Comparison of ENCODE assay signal across 1 cellular context in genomic region chr7:100100420-100101015, GRCh38.
TF ChIP-seq lines count a peak whose summit lies in the region.

No MANE protein-coding gene starts in this region.

TF ChIP-seq in WTC11, 78 proteins besides CTCF, POLR2A, EP300 and RAD21 (continued from another document and continues in another):
- TF ChIP-seq, protein P1, sequence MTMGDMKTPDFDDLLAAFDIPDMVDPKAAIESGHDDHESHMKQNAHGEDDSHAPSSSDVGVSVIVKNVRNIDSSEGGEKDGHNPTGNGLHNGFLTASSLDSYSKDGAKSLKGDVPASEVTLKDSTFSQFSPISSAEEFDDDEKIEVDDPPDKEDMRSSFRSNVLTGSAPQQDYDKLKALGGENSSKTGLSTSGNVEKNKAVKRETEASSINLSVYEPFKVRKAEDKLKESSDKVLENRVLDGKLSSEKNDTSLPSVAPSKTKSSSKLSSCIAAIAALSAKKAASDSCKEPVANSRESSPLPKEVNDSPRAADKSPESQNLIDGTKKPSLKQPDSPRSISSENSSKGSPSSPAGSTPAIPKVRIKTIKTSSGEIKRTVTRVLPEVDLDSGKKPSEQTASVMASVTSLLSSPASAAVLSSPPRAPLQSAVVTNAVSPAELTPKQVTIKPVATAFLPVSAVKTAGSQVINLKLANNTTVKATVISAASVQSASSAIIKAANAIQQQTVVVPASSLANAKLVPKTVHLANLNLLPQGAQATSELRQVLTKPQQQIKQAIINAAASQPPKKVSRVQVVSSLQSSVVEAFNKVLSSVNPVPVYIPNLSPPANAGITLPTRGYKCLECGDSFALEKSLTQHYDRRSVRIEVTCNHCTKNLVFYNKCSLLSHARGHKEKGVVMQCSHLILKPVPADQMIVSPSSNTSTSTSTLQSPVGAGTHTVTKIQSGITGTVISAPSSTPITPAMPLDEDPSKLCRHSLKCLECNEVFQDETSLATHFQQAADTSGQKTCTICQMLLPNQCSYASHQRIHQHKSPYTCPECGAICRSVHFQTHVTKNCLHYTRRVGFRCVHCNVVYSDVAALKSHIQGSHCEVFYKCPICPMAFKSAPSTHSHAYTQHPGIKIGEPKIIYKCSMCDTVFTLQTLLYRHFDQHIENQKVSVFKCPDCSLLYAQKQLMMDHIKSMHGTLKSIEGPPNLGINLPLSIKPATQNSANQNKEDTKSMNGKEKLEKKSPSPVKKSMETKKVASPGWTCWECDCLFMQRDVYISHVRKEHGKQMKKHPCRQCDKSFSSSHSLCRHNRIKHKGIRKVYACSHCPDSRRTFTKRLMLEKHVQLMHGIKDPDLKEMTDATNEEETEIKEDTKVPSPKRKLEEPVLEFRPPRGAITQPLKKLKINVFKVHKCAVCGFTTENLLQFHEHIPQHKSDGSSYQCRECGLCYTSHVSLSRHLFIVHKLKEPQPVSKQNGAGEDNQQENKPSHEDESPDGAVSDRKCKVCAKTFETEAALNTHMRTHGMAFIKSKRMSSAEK (CRISPR knock-in tag; IDR thresholded peaks at IDR 0.05; ENCODE audit: borderline replicate concordance): no peak; the same call in 1 of the 2 replicates
- TF ChIP-seq ELF4 (CRISPR knock-in tag; IDR thresholded peaks at IDR 0.05; ENCODE audit: low read depth) (no peak), ATF2 (CRISPR knock-in tag; IDR thresholded peaks at IDR 0.05; ENCODE audit: borderline replicate concordance, low read depth) (0 out of 2 replicates have a peak, but pooled peaks have one; percentile 7), HMGA2 (CRISPR knock-in tag; IDR thresholded peaks at IDR 0.05) (no peak), ATF3 (CRISPR knock-in tag; conservative IDR thresholded peaks at IDR 0.05) (no peak), SMAD3 (CRISPR knock-in tag; IDR thresholded peaks at IDR 0.05; ENCODE audit: borderline replicate concordance) (0 out of 2 replicates have a peak, but pooled peaks have one; percentile 63), FOXK1 (CRISPR knock-in tag; IDR thresholded peaks at IDR 0.05) (peak; percentile 99), ZNF671 (CRISPR knock-in tag; IDR thresholded peaks at IDR 0.05) (no peak), RORB (CRISPR knock-in tag; IDR thresholded peaks at IDR 0.05) (peak; percentile 76; the same call in 1 of the 2 replicates), OVOL2 (CRISPR knock-in tag; IDR thresholded peaks at IDR 0.05; ENCODE audit: borderline replicate concordance) (peak; percentile 53; the same call in 1 of the 2 replicates), NFE2L1 (CRISPR knock-in tag; IDR thresholded peaks at IDR 0.05) (no peak), ZNF263 (CRISPR knock-in tag; IDR thresholded peaks at IDR 0.05; ENCODE audit: low read depth) (no peak), E2F4 (CRISPR knock-in tag; IDR thresholded peaks at IDR 0.05; ENCODE audit: borderline replicate concordance, low read depth) (no peak), ZNF317 (CRISPR knock-in tag; IDR thresholded peaks at IDR 0.05; ENCODE audit: borderline replicate concordance, low read depth) (no peak), FOXP1 (CRISPR knock-in tag; IDR thresholded peaks at IDR 0.05; ENCODE audit: borderline replicate concordance) (peak; percentile 60; the same call in 1 of the 2 replicates), CDX4 (CRISPR knock-in tag; IDR thresholded peaks at IDR 0.05; ENCODE audit: borderline replicate concordance) (no peak), HMGXB4 (CRISPR knock-in tag; IDR thresholded peaks at IDR 0.05) (peak; percentile 45), USF1 (CRISPR knock-in tag; IDR thresholded peaks at IDR 0.05) (0 out of 2 replicates have a peak, but pooled peaks have one; percentile 33), NFYB (CRISPR knock-in tag; conservative IDR thresholded peaks at IDR 0.05; ENCODE audit: low read depth) (peak; percentile 67), MYBL2 (CRISPR knock-in tag; IDR thresholded peaks at IDR 0.05) (0 out of 2 replicates have a peak, but pooled peaks have one; percentile 68), NR3C1 (CRISPR knock-in tag; conservative IDR thresholded peaks at IDR 0.05; ENCODE audit: low read depth) (no peak), GRHL2 (CRISPR knock-in tag; IDR thresholded peaks at IDR 0.05; ENCODE audit: insufficient replicate concordance, severe bottlenecking) (no peak), PRRX2 (CRISPR knock-in tag; IDR thresholded peaks at IDR 0.05) (0 out of 2 replicates have a peak, but pooled peaks have one; percentile 68), ETV6 (CRISPR knock-in tag; IDR thresholded peaks at IDR 0.05) (peak; percentile 11; the same call in 1 of the 2 replicates)
- TF ChIP-seq, protein P2, sequence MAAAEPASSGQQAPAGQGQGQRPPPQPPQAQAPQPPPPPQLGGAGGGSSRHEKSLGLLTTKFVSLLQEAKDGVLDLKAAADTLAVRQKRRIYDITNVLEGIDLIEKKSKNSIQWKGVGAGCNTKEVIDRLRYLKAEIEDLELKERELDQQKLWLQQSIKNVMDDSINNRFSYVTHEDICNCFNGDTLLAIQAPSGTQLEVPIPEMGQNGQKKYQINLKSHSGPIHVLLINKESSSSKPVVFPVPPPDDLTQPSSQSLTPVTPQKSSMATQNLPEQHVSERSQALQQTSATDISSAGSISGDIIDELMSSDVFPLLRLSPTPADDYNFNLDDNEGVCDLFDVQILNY (CRISPR knock-in tag; IDR thresholded peaks at IDR 0.05): peak; percentile 63
- TF ChIP-seq, protein P3, sequence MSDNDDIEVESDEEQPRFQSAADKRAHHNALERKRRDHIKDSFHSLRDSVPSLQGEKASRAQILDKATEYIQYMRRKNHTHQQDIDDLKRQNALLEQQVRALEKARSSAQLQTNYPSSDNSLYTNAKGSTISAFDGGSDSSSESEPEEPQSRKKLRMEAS (CRISPR knock-in tag; IDR thresholded peaks at IDR 0.05): peak; percentile 95
- TF ChIP-seq, protein P4, sequence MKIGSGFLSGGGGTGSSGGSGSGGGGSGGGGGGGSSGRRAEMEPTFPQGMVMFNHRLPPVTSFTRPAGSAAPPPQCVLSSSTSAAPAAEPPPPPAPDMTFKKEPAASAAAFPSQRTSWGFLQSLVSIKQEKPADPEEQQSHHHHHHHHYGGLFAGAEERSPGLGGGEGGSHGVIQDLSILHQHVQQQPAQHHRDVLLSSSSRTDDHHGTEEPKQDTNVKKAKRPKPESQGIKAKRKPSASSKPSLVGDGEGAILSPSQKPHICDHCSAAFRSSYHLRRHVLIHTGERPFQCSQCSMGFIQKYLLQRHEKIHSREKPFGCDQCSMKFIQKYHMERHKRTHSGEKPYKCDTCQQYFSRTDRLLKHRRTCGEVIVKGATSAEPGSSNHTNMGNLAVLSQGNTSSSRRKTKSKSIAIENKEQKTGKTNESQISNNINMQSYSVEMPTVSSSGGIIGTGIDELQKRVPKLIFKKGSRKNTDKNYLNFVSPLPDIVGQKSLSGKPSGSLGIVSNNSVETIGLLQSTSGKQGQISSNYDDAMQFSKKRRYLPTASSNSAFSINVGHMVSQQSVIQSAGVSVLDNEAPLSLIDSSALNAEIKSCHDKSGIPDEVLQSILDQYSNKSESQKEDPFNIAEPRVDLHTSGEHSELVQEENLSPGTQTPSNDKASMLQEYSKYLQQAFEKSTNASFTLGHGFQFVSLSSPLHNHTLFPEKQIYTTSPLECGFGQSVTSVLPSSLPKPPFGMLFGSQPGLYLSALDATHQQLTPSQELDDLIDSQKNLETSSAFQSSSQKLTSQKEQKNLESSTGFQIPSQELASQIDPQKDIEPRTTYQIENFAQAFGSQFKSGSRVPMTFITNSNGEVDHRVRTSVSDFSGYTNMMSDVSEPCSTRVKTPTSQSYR (CRISPR knock-in tag; IDR thresholded peaks at IDR 0.05): 0 out of 2 replicates have a peak, but pooled peaks have one; percentile 29
- TF ChIP-seq, protein P5, sequence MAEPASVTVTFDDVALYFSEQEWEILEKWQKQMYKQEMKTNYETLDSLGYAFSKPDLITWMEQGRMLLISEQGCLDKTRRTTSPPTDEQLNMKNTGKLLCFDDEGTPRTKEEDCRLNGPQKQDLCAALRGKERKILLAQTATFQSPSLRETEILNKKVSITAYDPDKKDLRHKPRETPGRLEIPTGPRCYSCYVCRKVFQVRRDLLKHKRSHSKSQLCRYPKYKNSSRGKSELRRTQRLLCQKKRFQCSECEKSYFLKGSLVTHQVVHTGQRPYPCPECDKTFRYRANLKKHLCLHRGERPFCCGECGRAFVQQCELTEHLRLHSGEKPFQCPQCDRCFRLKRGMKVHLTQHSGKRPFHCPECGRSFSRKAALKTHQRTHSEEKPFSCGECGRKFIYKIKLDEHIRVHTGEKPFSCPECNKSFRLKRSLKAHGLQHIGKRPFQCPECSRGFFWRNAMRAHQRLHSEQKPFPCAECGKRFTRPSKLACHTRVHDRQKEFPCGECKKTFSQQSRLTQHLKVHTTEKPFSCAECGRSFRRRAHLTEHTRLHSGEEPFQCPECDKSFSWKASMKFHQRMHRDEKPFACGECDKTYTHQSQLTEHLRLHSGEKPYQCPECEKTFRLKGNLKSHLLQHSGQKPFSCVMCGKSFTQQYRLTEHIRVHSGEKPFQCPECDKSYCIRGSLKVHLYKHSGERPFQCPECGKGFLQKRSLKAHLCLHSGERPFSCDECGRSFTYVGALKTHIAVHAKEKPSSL (CRISPR knock-in tag; conservative IDR thresholded peaks at IDR 0.05): no peak; the same call in 1 of the 2 replicates
- TF ChIP-seq, protein P6, sequence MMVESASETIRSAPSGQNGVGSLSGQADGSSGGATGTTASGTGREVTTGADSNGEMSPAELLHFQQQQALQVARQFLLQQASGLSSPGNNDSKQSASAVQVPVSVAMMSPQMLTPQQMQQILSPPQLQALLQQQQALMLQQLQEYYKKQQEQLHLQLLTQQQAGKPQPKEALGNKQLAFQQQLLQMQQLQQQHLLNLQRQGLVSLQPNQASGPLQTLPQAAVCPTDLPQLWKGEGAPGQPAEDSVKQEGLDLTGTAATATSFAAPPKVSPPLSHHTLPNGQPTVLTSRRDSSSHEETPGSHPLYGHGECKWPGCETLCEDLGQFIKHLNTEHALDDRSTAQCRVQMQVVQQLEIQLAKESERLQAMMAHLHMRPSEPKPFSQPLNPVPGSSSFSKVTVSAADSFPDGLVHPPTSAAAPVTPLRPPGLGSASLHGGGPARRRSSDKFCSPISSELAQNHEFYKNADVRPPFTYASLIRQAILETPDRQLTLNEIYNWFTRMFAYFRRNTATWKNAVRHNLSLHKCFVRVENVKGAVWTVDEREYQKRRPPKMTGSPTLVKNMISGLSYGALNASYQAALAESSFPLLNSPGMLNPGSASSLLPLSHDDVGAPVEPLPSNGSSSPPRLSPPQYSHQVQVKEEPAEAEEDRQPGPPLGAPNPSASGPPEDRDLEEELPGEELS (CRISPR knock-in tag; IDR thresholded peaks at IDR 0.05): peak; percentile 79
